1 cellular context compared by ENCODE assay signal in the genomic region with DNA sequence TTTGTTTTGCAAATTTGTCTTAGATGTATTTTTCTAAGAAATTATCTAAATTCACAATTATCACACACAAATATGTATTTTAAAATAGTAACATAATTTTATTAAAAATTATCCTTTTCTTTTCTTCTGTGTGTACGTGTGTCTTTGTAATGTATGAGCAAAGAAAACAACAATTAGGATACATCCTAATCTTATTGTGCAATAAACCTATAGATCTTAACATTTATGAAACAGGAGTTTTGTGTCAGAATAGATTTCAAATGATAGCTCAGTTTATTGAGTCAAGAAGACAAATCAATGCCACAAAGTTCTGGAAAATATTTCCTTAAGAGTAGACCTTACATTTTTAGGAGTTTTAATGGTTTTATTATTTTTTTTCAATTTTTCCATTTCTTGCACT.
TF ChIP-seq lines count a peak whose summit lies in the region.

No MANE protein-coding gene starts in this region.

TF ChIP-seq in K562, 482 proteins besides CTCF, POLR2A, EP300 and RAD21:
- TF ChIP-seq, protein P1, sequence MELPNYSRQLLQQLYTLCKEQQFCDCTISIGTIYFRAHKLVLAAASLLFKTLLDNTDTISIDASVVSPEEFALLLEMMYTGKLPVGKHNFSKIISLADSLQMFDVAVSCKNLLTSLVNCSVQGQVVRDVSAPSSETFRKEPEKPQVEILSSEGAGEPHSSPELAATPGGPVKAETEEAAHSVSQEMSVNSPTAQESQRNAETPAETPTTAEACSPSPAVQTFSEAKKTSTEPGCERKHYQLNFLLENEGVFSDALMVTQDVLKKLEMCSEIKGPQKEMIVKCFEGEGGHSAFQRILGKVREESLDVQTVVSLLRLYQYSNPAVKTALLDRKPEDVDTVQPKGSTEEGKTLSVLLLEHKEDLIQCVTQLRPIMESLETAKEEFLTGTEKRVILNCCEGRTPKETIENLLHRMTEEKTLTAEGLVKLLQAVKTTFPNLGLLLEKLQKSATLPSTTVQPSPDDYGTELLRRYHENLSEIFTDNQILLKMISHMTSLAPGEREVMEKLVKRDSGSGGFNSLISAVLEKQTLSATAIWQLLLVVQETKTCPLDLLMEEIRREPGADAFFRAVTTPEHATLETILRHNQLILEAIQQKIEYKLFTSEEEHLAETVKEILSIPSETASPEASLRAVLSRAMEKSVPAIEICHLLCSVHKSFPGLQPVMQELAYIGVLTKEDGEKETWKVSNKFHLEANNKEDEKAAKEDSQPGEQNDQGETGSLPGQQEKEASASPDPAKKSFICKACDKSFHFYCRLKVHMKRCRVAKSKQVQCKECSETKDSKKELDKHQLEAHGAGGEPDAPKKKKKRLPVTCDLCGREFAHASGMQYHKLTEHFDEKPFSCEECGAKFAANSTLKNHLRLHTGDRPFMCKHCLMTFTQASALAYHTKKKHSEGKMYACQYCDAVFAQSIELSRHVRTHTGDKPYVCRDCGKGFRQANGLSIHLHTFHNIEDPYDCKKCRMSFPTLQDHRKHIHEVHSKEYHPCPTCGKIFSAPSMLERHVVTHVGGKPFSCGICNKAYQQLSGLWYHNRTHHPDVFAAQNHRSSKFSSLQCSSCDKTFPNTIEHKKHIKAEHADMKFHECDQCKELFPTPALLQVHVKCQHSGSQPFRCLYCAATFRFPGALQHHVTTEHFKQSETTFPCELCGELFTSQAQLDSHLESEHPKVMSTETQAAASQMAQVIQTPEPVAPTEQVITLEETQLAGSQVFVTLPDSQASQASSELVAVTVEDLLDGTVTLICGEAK (IDR thresholded peaks at IDR 0.05) = no peak
- TF ChIP-seq, protein P1 (CRISPR knock-in tag; IDR thresholded peaks at IDR 0.05) = no peak
- 0 out of 2 replicates have a peak, but pooled peaks have one; percentile 34 for TF ChIP-seq CEBPB (tag; IDR thresholded peaks at IDR 0.05)
- TF ChIP-seq ZC3H4 (CRISPR knock-in tag; IDR thresholded peaks at IDR 0.05; ENCODE audit: borderline replicate concordance) = no peak
- TF ChIP-seq CEBPG (CRISPR knock-in tag; IDR thresholded peaks at IDR 0.05) = no peak
- peak in 1 of 2 experiments; percentile 81; a peak in 2 of 4 replicates for TF ChIP-seq CEBPG (tag; conservative IDR thresholded peaks at IDR 0.05 in 1 of 2, IDR thresholded peaks at IDR 0.05 in 1 of 2)
- no peak for TF ChIP-seq MAZ (CRISPR knock-in tag; conservative IDR thresholded peaks at IDR 0.05 in 1 of 2, IDR thresholded peaks at IDR 0.05 in 1 of 2)
